ENCODE assay signal across 13 cellular contexts in the genomic region with DNA sequence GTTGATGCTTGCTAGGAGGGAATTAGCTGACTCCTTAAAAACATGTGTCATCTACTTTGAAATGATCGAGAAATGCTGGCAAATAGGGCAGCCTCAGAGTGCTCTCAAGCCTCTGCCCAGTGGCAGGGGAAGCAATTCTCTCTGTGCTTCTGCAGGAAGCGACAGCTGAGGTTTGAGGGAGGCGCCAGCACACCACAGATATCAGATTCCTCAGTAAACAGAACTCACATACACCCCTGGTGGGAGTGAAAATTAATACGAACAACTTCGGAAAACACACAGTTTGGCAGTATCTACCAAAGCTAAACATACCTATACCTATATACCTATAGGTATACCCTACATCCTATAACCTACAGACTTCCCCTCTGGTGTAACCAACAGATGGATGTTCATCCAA.
A peak's percentile ranks its signal among the peaks of the same experiment; 100 is the strongest.
DNase-seq lines count a peak whose midpoint lies in the region; ATAC-seq and TF ChIP-seq lines count a peak whose summit lies in the region.
"Had no signal": no experiment of that assay in that cellular context is flagged by ENCODE, and none has a peak within 500 bp of the region (broad histone marks: within the 10 kb centered on the region; RNA-seq: fewer than 3 reads in every experiment).

No MANE protein-coding gene starts in this region.

- no peak overlapping the region for H3K4me3 ChIP-seq in PC-3 (ENCODE audit: low read length)
- H3K4me3 ChIP-seq: sigmoid colon had no signal

- H3K4me3 Mint-ChIP-seq in activated CD4-positive, alpha-beta T cell treated with anti-CD3 and anti-CD28 coated beads, Interleukin-2, amount 10 ng/mL, durations not matched to agents 7 days and 5 days: no peak overlapping the region
- H3K4me3 Mint-ChIP-seq in activated T-cell treated with anti-CD3 and anti-CD28 coated beads, Interleukin-2, amount 50 U/mL, for 72 hours: no peak overlapping the region
- H3K4me3 Mint-ChIP-seq: activated B cell treated with CpG ODN at 0.5 μM for 24 hours; dendritic cell treated with granulocyte-macrophage colony-stimulating factor and Interleukin-4, amounts not matched to agents 40 ng/mL and 50 ng/mL, for 4 days; mesothelial cell of epicardium had no signal

- no peak overlapping the region for H3K27ac ChIP-seq in PC-3 (ENCODE audit: low read length)
- H3K27ac ChIP-seq: sigmoid colon had no signal

- no peaks in the 10 kb centered on the region for H3K9me3 Mint-ChIP-seq in activated CD4-positive, alpha-beta T cell treated with anti-CD3 and anti-CD28 coated beads, Interleukin-2, amount 10 ng/mL, durations not matched to agents 7 days and 5 days
- H3K9me3 Mint-ChIP-seq in activated T-cell treated with anti-CD3 and anti-CD28 coated beads, Interleukin-2, amount 50 U/mL, for 72 hours: peaks cover 0 to 2% of the 10 kb centered on the region in 2 donors
- H3K9me3 Mint-ChIP-seq: activated B cell treated with CpG ODN at 0.5 μM for 24 hours had no signal

- no peaks in the 10 kb centered on the region for H3F3A ChIP-seq in PC-3 (ENCODE audit: low read length, unreplicated experiment)

- CTCF ChIA-PET in PC-3 (lab: Charles Lee): no interaction called here
- CTCF ChIA-PET in activated CD4-positive, alpha-beta T cell treated with anti-CD3 and anti-CD28 coated beads, Interleukin-2, amount 10 ng/mL, durations not matched to agents 7 days and 5 days (lab: Charles Lee): no interaction called here

- no peak overlapping the region for H3K4me2 ChIP-seq in PC-3 (ENCODE audit: low read length)

- no peaks in the 10 kb centered on the region for H3K36me3 Mint-ChIP-seq in activated CD4-positive, alpha-beta T cell treated with anti-CD3 and anti-CD28 coated beads, Interleukin-2, amount 10 ng/mL, durations not matched to agents 7 days and 5 days (ENCODE audit: low read depth)
- no peaks in the 10 kb centered on the region for H3K36me3 Mint-ChIP-seq in activated T-cell treated with anti-CD3 and anti-CD28 coated beads, Interleukin-2, amount 50 U/mL, for 72 hours (ENCODE audit: insufficient read depth in 2 of 2)
- H3K36me3 Mint-ChIP-seq: mesothelial cell of epicardium had no signal

- peaks cover 39% of the 10 kb centered on the region for H3K27me3 ChIP-seq in PC-3 (ENCODE audit: low read length)
- H3K27me3 ChIP-seq: sigmoid colon had no signal

- H3K4me1 Mint-ChIP-seq in activated CD4-positive, alpha-beta T cell treated with anti-CD3 and anti-CD28 coated beads, Interleukin-2, amount 10 ng/mL, durations not matched to agents 7 days and 5 days: no peaks in the 10 kb centered on the region
- no peaks in the 10 kb centered on the region for H3K4me1 Mint-ChIP-seq in activated T-cell treated with anti-CD3 and anti-CD28 coated beads, Interleukin-2, amount 50 U/mL, for 72 hours (ENCODE audit: low read depth)
- H3K4me1 Mint-ChIP-seq: activated B cell treated with CpG ODN at 0.5 μM for 24 hours had no signal

- intact Hi-C loops in PC-3 (cut with micrococcal nuclease): no loop called here

- H3K9me3 ChIP-seq in PC-3 (ENCODE audit: low read length): no peaks in the 10 kb centered on the region
- H3K9me3 ChIP-seq: sigmoid colon had no signal

- H3K27me3 Mint-ChIP-seq in activated CD4-positive, alpha-beta T cell treated with anti-CD3 and anti-CD28 coated beads, Interleukin-2, amount 10 ng/mL, durations not matched to agents 7 days and 5 days: peaks cover 6% of the 10 kb centered on the region
- peaks cover 56% of the 10 kb centered on the region for H3K27me3 Mint-ChIP-seq in activated T-cell treated with anti-CD3 and anti-CD28 coated beads, Interleukin-2, amount 50 U/mL, for 72 hours (ENCODE audit: low read depth)
- H3K27me3 Mint-ChIP-seq: dendritic cell treated with granulocyte-macrophage colony-stimulating factor and Interleukin-4, amounts not matched to agents 40 ng/mL and 50 ng/mL, for 4 days had no signal

- no peaks in the 10 kb centered on the region for H3K9me2 ChIP-seq in PC-3 (replicated peaks; ENCODE audit: low read length)

- POLR2A ChIA-PET in PC-3 (lab: Charles Lee; ENCODE audit: unreplicated experiment): no interaction called here
- POLR2A ChIA-PET in activated CD4-positive, alpha-beta T cell treated with anti-CD3 and anti-CD28 coated beads, Interleukin-2, amount 10 ng/mL, durations not matched to agents 7 days and 5 days (lab: Charles Lee): no interaction called here

- no peaks in the 10 kb centered on the region for H4K20me1 ChIP-seq in PC-3 (ENCODE audit: low read length)

- no peak overlapping the region for H3K9ac ChIP-seq in PC-3 (ENCODE audit: low read length)

- no peaks in the 10 kb centered on the region for H3K36me3 ChIP-seq in PC-3 (ENCODE audit: low read depth, low read length)
- H3K36me3 ChIP-seq: sigmoid colon had no signal

- no peaks in the 10 kb centered on the region for H3K4me1 ChIP-seq in PC-3 (ENCODE audit: insufficient read depth, low read length)
- H3K4me1 ChIP-seq: sigmoid colon had no signal

- TF ChIP-seq CTCF in PC-3 (conservative IDR thresholded peaks at IDR 0.05; ENCODE audit: low read depth, low read length): peak; percentile 44; the same call in 1 of the 2 replicates

- ATAC-seq in PC-3: peak; percentile 99
- ATAC-seq in activated T-cell treated with anti-CD3 and anti-CD28 coated beads, Interleukin-2, amount 50 U/mL, for 72 hours (replicated peaks in 1 of 2): no peak

- H3K79me2 ChIP-seq in PC-3 (ENCODE audit: low read length): no peaks in the 10 kb centered on the region

- no peak overlapping the region for H3K27ac Mint-ChIP-seq in activated CD4-positive, alpha-beta T cell treated with anti-CD3 and anti-CD28 coated beads, Interleukin-2, amount 10 ng/mL, durations not matched to agents 7 days and 5 days
- H3K27ac Mint-ChIP-seq in activated T-cell treated with anti-CD3 and anti-CD28 coated beads, Interleukin-2, amount 50 U/mL, for 72 hours: no peak overlapping the region
- H3K27ac Mint-ChIP-seq: activated B cell treated with CpG ODN at 0.5 μM for 24 hours; dendritic cell treated with granulocyte-macrophage colony-stimulating factor and Interleukin-4, amounts not matched to agents 40 ng/mL and 50 ng/mL, for 4 days; mesothelial cell of epicardium had no signal

- H2AFZ ChIP-seq in PC-3 (ENCODE audit: low read length): no peak overlapping the region

- DNase-seq in H4 (ENCODE audit: low spot score): peak; percentile 51
- peak; percentile 28 for DNase-seq in NCI-H187 treated with DMSO at 0.1 percent for 48 hours (lab: John Stamatoyannopoulos, UW)
- peak; percentile 57 for DNase-seq in PC-3
- peak; percentile 93 for DNase-seq in left kidney (ENCODE audit: low read depth, low spot score)
- DNase-seq in activated CD4-positive, alpha-beta T cell treated with anti-CD3 and anti-CD28 coated beads, Interleukin-2, amount 10 ng/mL, durations not matched to agents 7 days and 5 days: no peak
- DNase-seq in NCI-H82 treated with DMSO at 0.1 percent for 48 hours (lab: John Stamatoyannopoulos, UW; ENCODE audit: unreplicated experiment): no peak
- DNase-seq in activated CD8-positive, alpha-beta memory T cell treated with anti-CD3 and anti-CD28 coated beads, Interleukin-2, amount 50 U/mL, for 48 hours: no peak
- DNase-seq in activated T-cell treated with anti-CD3 and anti-CD28 coated beads, Interleukin-2, amount 50 U/mL, for 72 hours: no peak
- DNase-seq: activated B cell treated with CpG ODN at 0.5 μM for 24 hours; activated naive CD4-positive, alpha-beta T cell treated with anti-CD3 and anti-CD28 coated beads, Interleukin-2, amount 50 U/mL, for 16 hours; sigmoid colon had no signal

- BruUV-seq in PC-3 (replicated peaks; lab: Mats Ljungman, UMichigan): no TSS peak

Comparison
In these comparisons a context has a peak if more than half of its experiments do, and no peak if none do; other contexts are left out.
1. DNase-seq: peak in H4 (single experiment), NCI-H187 treated with DMSO at 0.1 percent for 48 hours (single experiment), PC-3 (single experiment) and left kidney (single experiment); none in activated CD4-positive, alpha-beta T cell treated with anti-CD3 and anti-CD28 coated beads, Interleukin-2, amount 10 ng/mL, durations not matched to agents 7 days and 5 days (single experiment), NCI-H82 treated with DMSO at 0.1 percent for 48 hours (single experiment), activated CD8-positive, alpha-beta memory T cell treated with anti-CD3 and anti-CD28 coated beads, Interleukin-2, amount 50 U/mL, for 48 hours (single experiment) and activated T-cell treated with anti-CD3 and anti-CD28 coated beads, Interleukin-2, amount 50 U/mL, for 72 hours (0 of 2).